In genomic region chr7:296546-296945, GRCh38 we compare ENCODE assay signal across 25 cellular contexts. TPM values are rescaled to one million over a fixed set of nuclear protein-coding genes. Genes with fewer than 3 reads are reported as not detected.
DNase-seq lines count a peak whose midpoint lies in the region; ATAC-seq and TF ChIP-seq lines count a peak whose summit lies in the region.
"Had no signal": no experiment of that assay in that cellular context is flagged by ENCODE, and none has a peak within 500 bp of the region (broad histone marks: within the 10 kb centered on the region; RNA-seq: fewer than 3 reads in every experiment).

No MANE protein-coding gene starts in this region.

- H2BK120ac ChIP-seq in H9 (ENCODE audit: low read depth, low read length, poor library complexity, severe bottlenecking), result no peak overlapping the region
- H2BK120ac ChIP-seq in neuronal stem cell (ENCODE audit: low read depth, low read length), result no peak overlapping the region

- H3K36me3 ChIP-seq in neuronal stem cell (replicated peaks in 1 of 2; ENCODE audit: control insufficient read depth in 2 of 2, insufficient read depth in 2 of 2, low read length in 2 of 2) (no peaks in the 10 kb centered on the region), upper lobe of right lung (no peaks in the 10 kb centered on the region)
- H3K36me3 ChIP-seq: BE2C; BLaER1 treated with 17β-estradiol and CSF1 and Interleukin-3, amounts not matched to agents 10 nM and 100 nM; HAP-1 had no signal

- H2AK5ac ChIP-seq in H9 (ENCODE audit: insufficient read length, low read length), result no peak overlapping the region
- H2AK5ac ChIP-seq in neuronal stem cell (ENCODE audit: low read depth, low read length), result no peak overlapping the region

- H3K4me1 ChIP-seq in H9 (ENCODE audit: insufficient read depth, low read length), result no peaks in the 10 kb centered on the region
- peaks cover 0 to 3% of the 10 kb centered on the region in 2 donors for H3K4me1 ChIP-seq in neuronal stem cell (ENCODE audit: control insufficient read depth in 2 of 2, insufficient read depth in 1 of 2, low read depth in 1 of 2, low read length in 2 of 2)
- H3K4me1 ChIP-seq in upper lobe of right lung, result no peaks in the 10 kb centered on the region
- H3K4me1 ChIP-seq: A549, BE2C, HAP-1 had no signal

- H3K36me3 Mint-ChIP-seq in CD14-positive monocyte (no peaks in the 10 kb centered on the region), H9 (ENCODE audit: insufficient read depth in 1 of 3, low read depth in 3 of 3) (no peaks in the 10 kb centered on the region)
- H3K36me3 Mint-ChIP-seq: CD4-positive, alpha-beta memory T cell had no signal

- intact Hi-C loops in CD14-positive monocyte (cut with micrococcal nuclease), result no loop called here
- intact Hi-C loops in upper lobe of right lung (cut with DNase I), result no loop called here

- H3K27ac ChIP-seq in H9 (ENCODE audit: insufficient read length, low read depth, low read length), result no peak overlapping the region
- no peak overlapping the region for H3K27ac ChIP-seq in neuronal stem cell (replicated peaks; ENCODE audit: low read length)
- H3K27ac ChIP-seq in upper lobe of right lung, result no peak overlapping the region
- H3K27ac ChIP-seq: A549; BLaER1 treated with 17β-estradiol and CSF1 and Interleukin-3, amounts not matched to agents 10 nM and 100 nM; GM23248 had no signal

- no peaks in the 10 kb centered on the region for H4K20me1 ChIP-seq in H9 (ENCODE audit: control insufficient read depth, insufficient read depth, insufficient read length)
- H4K20me1 ChIP-seq: BLaER1 treated with 17β-estradiol and CSF1 and Interleukin-3, amounts not matched to agents 10 nM and 100 nM had no signal

- H3K4me1 Mint-ChIP-seq in CD14-positive monocyte (no peaks in the 10 kb centered on the region), H9 (peaks cover 0 to 5% of the 10 kb centered on the region in 2 experiments; a peak in 1 of 4 replicates)
- H3K4me1 Mint-ChIP-seq: CD4-positive, alpha-beta memory T cell had no signal

- H3K27me3 Mint-ChIP-seq in CD14-positive monocyte (ENCODE audit: low read depth in 3 of 3) (peaks cover 19 to 33% (median 21%) of the 10 kb centered on the region in 3 donors), H9 (ENCODE audit: low read depth) (peaks cover 27% of the 10 kb centered on the region)

- TF ChIP-seq CTCF in CD14-positive monocyte (IDR thresholded peaks at IDR 0.05) (no peak), H9 (conservative IDR thresholded peaks at IDR 0.05) (no peak), upper lobe of right lung (IDR thresholded peaks at IDR 0.05) (no peak)

- H2BK12ac ChIP-seq in H9 (ENCODE audit: insufficient read length, low read depth, low read length) (no peak overlapping the region), neuronal stem cell (ENCODE audit: low read length) (no peak overlapping the region)

- H3K4me2 ChIP-seq in H9 (ENCODE audit: insufficient read depth, insufficient read length, low read length) (no peak overlapping the region), neuronal stem cell (ENCODE audit: insufficient read depth, low read length, poor library complexity, severe bottlenecking) (no peak overlapping the region)
- H3K4me2 ChIP-seq: A549; BLaER1 treated with 17β-estradiol and CSF1 and Interleukin-3, amounts not matched to agents 10 nM and 100 nM had no signal

- H3K18ac ChIP-seq in H9 (ENCODE audit: insufficient read length, low read depth, low read length) (no peak overlapping the region), neuronal stem cell (ENCODE audit: low read length) (peak overlapping the region; percentile 54)

- H3K79me1 ChIP-seq in H9 (ENCODE audit: insufficient read depth, low read depth, low read length, poor library complexity, severe bottlenecking) (no peaks in the 10 kb centered on the region), neuronal stem cell (ENCODE audit: low read depth, low read length) (no peaks in the 10 kb centered on the region)

- H3K9ac ChIP-seq in H9 (ENCODE audit: extremely low read depth, insufficient read length, low read length) (no peak overlapping the region), neuronal stem cell (ENCODE audit: low read depth, low read length, poor library complexity) (peak overlapping the region; percentile 35)
- H3K9ac ChIP-seq: BLaER1 treated with 17β-estradiol and CSF1 and Interleukin-3, amounts not matched to agents 10 nM and 100 nM; GM23248 had no signal

- H3K23ac ChIP-seq in H9 (ENCODE audit: insufficient read length, low read depth, low read length) (no peak overlapping the region), neuronal stem cell (ENCODE audit: low read depth, low read length, poor library complexity) (peak overlapping the region; percentile 70)

- peaks cover 0 to under 1% (median 0%) of the 10 kb centered on the region in 7 donors for H3K9me3 Mint-ChIP-seq in CD14-positive monocyte
- peaks cover 0 to 4% of the 10 kb centered on the region in 2 experiments; a peak in 3 of 5 replicates for H3K9me3 Mint-ChIP-seq in H9
- H3K9me3 Mint-ChIP-seq: HFFc6 had no signal

- H3K4me3 Mint-ChIP-seq in CD14-positive monocyte (no peak overlapping the region), H9 (no peak overlapping the region)
- H3K4me3 Mint-ChIP-seq: CD4-positive, alpha-beta memory T cell; HFFc6 had no signal

- H3K4ac ChIP-seq in H9 (ENCODE audit: low read depth, low read length) (no peak overlapping the region), neuronal stem cell (ENCODE audit: low read length) (no peak overlapping the region)

- no peak overlapping the region for H4K5ac ChIP-seq in H9 (ENCODE audit: insufficient read length, low read depth, low read length)

- H4K8ac ChIP-seq in H9 (replicated peaks; ENCODE audit: insufficient read length, low read depth, low read length) (no peak overlapping the region), neuronal stem cell (ENCODE audit: low read depth, low read length) (no peak overlapping the region)

- H2AFZ ChIP-seq in H9 (ENCODE audit: low read length) (no peak overlapping the region), neuronal stem cell (ENCODE audit: low read length) (no peak overlapping the region)
- H2AFZ ChIP-seq: GM23248 had no signal

- no peaks in the 10 kb centered on the region for H3K23me2 ChIP-seq in H9 (ENCODE audit: insufficient read length, low read depth, low read length, poor library complexity, severe bottlenecking)

- H3K27me3 ChIP-seq in H9 (ENCODE audit: insufficient read depth, low read length), result peaks cover 6% of the 10 kb centered on the region
- peaks cover 0 to 24% (median 14%) of the 10 kb centered on the region in 3 experiments for H3K27me3 ChIP-seq in neuronal stem cell (ENCODE audit: control insufficient read depth in 3 of 3, insufficient read depth in 3 of 3, low read depth in 1 of 3, low read length in 3 of 3)
- peaks cover 27% of the 10 kb centered on the region for H3K27me3 ChIP-seq in upper lobe of right lung
- H3K27me3 ChIP-seq: BLaER1 treated with 17β-estradiol and CSF1 and Interleukin-3, amounts not matched to agents 10 nM and 100 nM had no signal

- H2BK15ac ChIP-seq in H9 (ENCODE audit: low read depth, low read length) (no peak overlapping the region), neuronal stem cell (ENCODE audit: low read length) (no peak overlapping the region)

- H3K4me3 ChIP-seq in neuronal stem cell (ENCODE audit: low read length in 2 of 2), result no peak overlapping the region
- H3K4me3 ChIP-seq in upper lobe of right lung, result no peak overlapping the region
- H3K4me3 ChIP-seq: A549; BLaER1 treated with 17β-estradiol and CSF1 and Interleukin-3, amounts not matched to agents 10 nM and 100 nM; GM23248; HAP-1 had no signal

- DNase-seq in CD14-positive monocyte (ENCODE audit: low spot score) (peak; percentile 25), H9 (peak; percentile 10), neuronal stem cell (ENCODE audit: low spot score) (no peak), upper lobe of right lung (peak; percentile 30), middle frontal gyrus (ENCODE audit: extremely low spot score, low spot score) (no peak), NCI-H146 treated with DMSO at 0.1 percent for 48 hours (lab: John Stamatoyannopoulos, UW; ENCODE audit: unreplicated experiment) (no peak)
- DNase-seq: 8988T; ACHN; AML-193; BE2C; Calu3; CD4-positive, alpha-beta memory T cell; COR-L47; DMS53; DMS79 treated with DMSO at 0.1 percent for 48 hours; GF-D8; GM23248; HFFc6 had no signal

- no CpG with 5 or more reads among the region's 17 CpGs for WGBS in H9 (ENCODE audit: extremely low coverage, insufficient read length, low lambda C conversion rate)
- WGBS in neuronal stem cell (ENCODE audit: extremely low coverage in 2 of 2, insufficient read length in 2 of 2, insufficient replicate concordance in 1 of 2), 2 donors, result no CpG with 5 or more reads among the region's 17 CpGs

- no peak overlapping the region for H2BK5ac ChIP-seq in H9 (ENCODE audit: insufficient read length, low read length)
- no peak overlapping the region for H2BK5ac ChIP-seq in neuronal stem cell (ENCODE audit: low read length)

- no peak overlapping the region for H2BK20ac ChIP-seq in H9 (ENCODE audit: low read depth, low read length, poor library complexity, severe bottlenecking)

- H3T11ph ChIP-seq in H9 (ENCODE audit: low read length), result no peak overlapping the region

- no peak overlapping the region for H3K14ac ChIP-seq in H9 (ENCODE audit: insufficient read depth, low read length)
- H3K14ac ChIP-seq in neuronal stem cell (ENCODE audit: low read length), result no peak overlapping the region

- H4K91ac ChIP-seq in H9 (ENCODE audit: insufficient read length, low read depth, low read length) (no peak overlapping the region), neuronal stem cell (ENCODE audit: low read depth, low read length, poor library complexity) (no peak overlapping the region)

- no peak for ATAC-seq in upper lobe of right lung
- no peak for ATAC-seq in GM18873 (IDR thresholded peaks at IDR 0.05; ENCODE audit: low FRiP score, unreplicated experiment)
- ATAC-seq: A549 had no signal

- H3K9me3 ChIP-seq in H9 (ENCODE audit: control insufficient read depth, low read depth, low read length) (no peaks in the 10 kb centered on the region), neuronal stem cell (replicated peaks in 1 of 2; ENCODE audit: control insufficient read depth in 2 of 2, insufficient read depth in 1 of 2, low read depth in 1 of 2, low read length in 2 of 2) (peaks cover 0 to 4% of the 10 kb centered on the region in 2 donors), upper lobe of right lung (no peaks in the 10 kb centered on the region)
- H3K9me3 ChIP-seq: A549, BE2C, HAP-1 had no signal

- no peak overlapping the region for H3K56ac ChIP-seq in H9 (ENCODE audit: insufficient read length, low read depth, low read length)

- H3K27ac Mint-ChIP-seq in CD14-positive monocyte, result no peak overlapping the region
- H3K27ac Mint-ChIP-seq in H9, result no peak overlapping the region
- H3K27ac Mint-ChIP-seq: CD4-positive, alpha-beta memory T cell; HFFc6 had no signal

- no peaks in the 10 kb centered on the region for H3K79me2 ChIP-seq in H9 (ENCODE audit: insufficient read depth, low read length)

RNA-seq across cellular contexts. Expression of gene FOXL3, which starts 6.6 kb away (rescaled TPM):
- not detected for polyA plus RNA-seq in CD14-positive monocyte
- total RNA-seq in H9 (2021), result not detected in 2 replicates
- polyA plus RNA-seq in neuronal stem cell (2013, experiment 1 of 2), result not detected
- polyA plus RNA-seq in neuronal stem cell (2013, experiment 2 of 2), result not detected
- not detected for total RNA-seq in upper lobe of right lung
- total RNA-seq: Calu3; CD4-positive, alpha-beta memory T cell; Daoy; G401; GM23248; H1; HFFc6 had no signal
- polyA plus RNA-seq: A549; CD4-positive, alpha-beta memory T cell; GM23248; H1 had no signal

Comparison
In these comparisons a context has a peak if more than half of its experiments do, and no peak if none do; other contexts are left out.
1. DNase-seq: peak in CD14-positive monocyte (single experiment), H9 (single experiment) and upper lobe of right lung (single experiment); none in neuronal stem cell (single experiment), middle frontal gyrus (single experiment) and NCI-H146 treated with DMSO at 0.1 percent for 48 hours (single experiment).